1 cellular context compared by ENCODE assay signal in the genomic region with DNA sequence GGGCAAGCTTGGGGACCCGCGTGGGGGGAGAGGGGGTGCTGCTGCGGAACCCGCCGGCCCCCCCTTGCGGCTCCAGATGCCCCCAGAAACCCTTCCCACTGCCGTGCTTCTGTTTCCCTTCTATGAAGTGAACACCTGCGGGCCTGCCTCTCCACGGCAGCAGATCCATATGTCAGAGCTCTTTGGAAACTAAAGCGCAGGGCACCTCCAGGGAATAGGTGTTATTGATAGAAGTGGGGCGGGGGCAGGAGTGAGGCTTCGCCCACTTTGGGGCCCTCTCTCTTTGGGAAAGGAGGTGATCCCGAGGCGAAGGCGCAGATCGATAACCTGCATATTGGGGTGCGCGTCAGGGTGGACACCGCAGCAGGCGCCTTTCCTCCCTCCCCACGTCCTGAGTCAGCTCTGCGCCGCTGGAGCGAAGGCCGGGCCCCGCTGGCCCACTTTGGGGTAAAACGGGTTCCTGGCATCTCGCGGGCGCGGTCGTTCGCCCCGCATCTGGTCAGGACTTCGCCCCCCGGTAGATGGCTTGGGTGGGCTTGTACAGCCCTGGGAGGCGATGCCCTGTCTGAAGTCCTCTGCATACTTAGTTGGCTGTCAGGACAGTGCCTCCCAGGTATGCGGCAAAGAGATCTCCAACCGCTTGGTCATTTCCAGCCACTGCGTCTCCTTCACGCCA.
A peak's percentile ranks its signal among the peaks of the same experiment; 100 is the strongest.
TF ChIP-seq lines count a peak whose summit lies in the region.

No MANE protein-coding gene starts in this region.

TF ChIP-seq in HEK293, 187 proteins besides CTCF, POLR2A, EP300 and RAD21 (continued from another document):
- TF ChIP-seq ZNF600 (tag by site-specific recombination; IDR thresholded peaks at IDR 0.05) (0 out of 2 replicates have a peak, but pooled peaks have one; percentile 20), ZNF335 (tag by site-specific recombination; conservative IDR thresholded peaks at IDR 0.05) (peak; percentile 52), ZSCAN16 (tag by site-specific recombination; IDR thresholded peaks at IDR 0.05) (peak; percentile 44; the same call in 1 of the 2 replicates), ZNF701 (tag by site-specific recombination; IDR thresholded peaks at IDR 0.05) (no peak), ZNF501 (tag by site-specific recombination; IDR thresholded peaks at IDR 0.05) (0 out of 2 replicates have a peak, but pooled peaks have one; percentile 63), BCL11B (tag by site-specific recombination; IDR thresholded peaks at IDR 0.05; ENCODE audit: low read depth) (no peak), ZBTB20 (tag by site-specific recombination; IDR thresholded peaks at IDR 0.05) (peak; percentile 78), ZBTB8A (tag by site-specific recombination; IDR thresholded peaks at IDR 0.05) (peak; percentile 93), KLF7 (tag by site-specific recombination; IDR thresholded peaks at IDR 0.05; ENCODE audit: borderline replicate concordance) (0 out of 2 replicates have a peak, but pooled peaks have one; percentile 36), ZBTB7A (tag by site-specific recombination; IDR thresholded peaks at IDR 0.05; ENCODE audit: low read depth) (0 out of 2 replicates have a peak, but pooled peaks have one; percentile 44), GLIS2 (tag by site-specific recombination; IDR thresholded peaks at IDR 0.05) (peak; percentile 81), ZNF391 (tag by site-specific recombination; IDR thresholded peaks at IDR 0.05; ENCODE audit: borderline replicate concordance, low read depth) (peak; percentile 48; the same call in 1 of the 2 replicates)
- TF ChIP-seq, protein P1, sequence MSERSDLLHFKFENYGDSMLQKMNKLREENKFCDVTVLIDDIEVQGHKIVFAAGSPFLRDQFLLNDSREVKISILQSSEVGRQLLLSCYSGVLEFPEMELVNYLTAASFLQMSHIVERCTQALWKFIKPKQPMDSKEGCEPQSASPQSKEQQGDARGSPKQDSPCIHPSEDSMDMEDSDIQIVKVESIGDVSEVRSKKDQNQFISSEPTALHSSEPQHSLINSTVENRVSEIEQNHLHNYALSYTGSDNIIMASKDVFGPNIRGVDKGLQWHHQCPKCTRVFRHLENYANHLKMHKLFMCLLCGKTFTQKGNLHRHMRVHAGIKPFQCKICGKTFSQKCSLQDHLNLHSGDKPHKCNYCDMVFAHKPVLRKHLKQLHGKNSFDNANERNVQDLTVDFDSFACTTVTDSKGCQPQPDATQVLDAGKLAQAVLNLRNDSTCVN (tag by site-specific recombination; optimal IDR thresholded peaks at IDR 0.05) = peak; percentile 27
- TF ChIP-seq, protein P2, sequence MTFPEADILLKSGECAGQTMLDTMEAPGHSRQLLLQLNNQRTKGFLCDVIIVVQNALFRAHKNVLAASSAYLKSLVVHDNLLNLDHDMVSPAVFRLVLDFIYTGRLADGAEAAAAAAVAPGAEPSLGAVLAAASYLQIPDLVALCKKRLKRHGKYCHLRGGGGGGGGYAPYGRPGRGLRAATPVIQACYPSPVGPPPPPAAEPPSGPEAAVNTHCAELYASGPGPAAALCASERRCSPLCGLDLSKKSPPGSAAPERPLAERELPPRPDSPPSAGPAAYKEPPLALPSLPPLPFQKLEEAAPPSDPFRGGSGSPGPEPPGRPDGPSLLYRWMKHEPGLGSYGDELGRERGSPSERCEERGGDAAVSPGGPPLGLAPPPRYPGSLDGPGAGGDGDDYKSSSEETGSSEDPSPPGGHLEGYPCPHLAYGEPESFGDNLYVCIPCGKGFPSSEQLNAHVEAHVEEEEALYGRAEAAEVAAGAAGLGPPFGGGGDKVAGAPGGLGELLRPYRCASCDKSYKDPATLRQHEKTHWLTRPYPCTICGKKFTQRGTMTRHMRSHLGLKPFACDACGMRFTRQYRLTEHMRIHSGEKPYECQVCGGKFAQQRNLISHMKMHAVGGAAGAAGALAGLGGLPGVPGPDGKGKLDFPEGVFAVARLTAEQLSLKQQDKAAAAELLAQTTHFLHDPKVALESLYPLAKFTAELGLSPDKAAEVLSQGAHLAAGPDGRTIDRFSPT (tag by site-specific recombination; IDR thresholded peaks at IDR 0.05) = no peak
- TF ChIP-seq, protein P3, sequence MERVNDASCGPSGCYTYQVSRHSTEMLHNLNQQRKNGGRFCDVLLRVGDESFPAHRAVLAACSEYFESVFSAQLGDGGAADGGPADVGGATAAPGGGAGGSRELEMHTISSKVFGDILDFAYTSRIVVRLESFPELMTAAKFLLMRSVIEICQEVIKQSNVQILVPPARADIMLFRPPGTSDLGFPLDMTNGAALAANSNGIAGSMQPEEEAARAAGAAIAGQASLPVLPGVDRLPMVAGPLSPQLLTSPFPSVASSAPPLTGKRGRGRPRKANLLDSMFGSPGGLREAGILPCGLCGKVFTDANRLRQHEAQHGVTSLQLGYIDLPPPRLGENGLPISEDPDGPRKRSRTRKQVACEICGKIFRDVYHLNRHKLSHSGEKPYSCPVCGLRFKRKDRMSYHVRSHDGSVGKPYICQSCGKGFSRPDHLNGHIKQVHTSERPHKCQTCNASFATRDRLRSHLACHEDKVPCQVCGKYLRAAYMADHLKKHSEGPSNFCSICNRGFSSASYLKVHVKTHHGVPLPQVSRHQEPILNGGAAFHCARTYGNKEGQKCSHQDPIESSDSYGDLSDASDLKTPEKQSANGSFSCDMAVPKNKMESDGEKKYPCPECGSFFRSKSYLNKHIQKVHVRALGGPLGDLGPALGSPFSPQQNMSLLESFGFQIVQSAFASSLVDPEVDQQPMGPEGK (tag by site-specific recombination; IDR thresholded peaks at IDR 0.05) = peak; percentile 78
- TF ChIP-seq, protein P4, sequence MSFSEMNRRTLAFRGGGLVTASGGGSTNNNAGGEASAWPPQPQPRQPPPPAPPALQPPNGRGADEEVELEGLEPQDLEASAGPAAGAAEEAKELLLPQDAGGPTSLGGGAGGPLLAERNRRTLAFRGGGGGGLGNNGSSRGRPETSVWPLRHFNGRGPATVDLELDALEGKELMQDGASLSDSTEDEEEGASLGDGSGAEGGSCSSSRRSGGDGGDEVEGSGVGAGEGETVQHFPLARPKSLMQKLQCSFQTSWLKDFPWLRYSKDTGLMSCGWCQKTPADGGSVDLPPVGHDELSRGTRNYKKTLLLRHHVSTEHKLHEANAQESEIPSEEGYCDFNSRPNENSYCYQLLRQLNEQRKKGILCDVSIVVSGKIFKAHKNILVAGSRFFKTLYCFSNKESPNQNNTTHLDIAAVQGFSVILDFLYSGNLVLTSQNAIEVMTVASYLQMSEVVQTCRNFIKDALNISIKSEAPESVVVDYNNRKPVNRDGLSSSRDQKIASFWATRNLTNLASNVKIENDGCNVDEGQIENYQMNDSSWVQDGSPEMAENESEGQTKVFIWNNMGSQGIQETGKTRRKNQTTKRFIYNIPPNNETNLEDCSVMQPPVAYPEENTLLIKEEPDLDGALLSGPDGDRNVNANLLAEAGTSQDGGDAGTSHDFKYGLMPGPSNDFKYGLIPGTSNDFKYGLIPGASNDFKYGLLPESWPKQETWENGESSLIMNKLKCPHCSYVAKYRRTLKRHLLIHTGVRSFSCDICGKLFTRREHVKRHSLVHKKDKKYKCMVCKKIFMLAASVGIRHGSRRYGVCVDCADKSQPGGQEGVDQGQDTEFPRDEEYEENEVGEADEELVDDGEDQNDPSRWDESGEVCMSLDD (tag by site-specific recombination; IDR thresholded peaks at IDR 0.05) = peak; percentile 95; the same call in 1 of the 2 replicates
